In the genomic region with DNA sequence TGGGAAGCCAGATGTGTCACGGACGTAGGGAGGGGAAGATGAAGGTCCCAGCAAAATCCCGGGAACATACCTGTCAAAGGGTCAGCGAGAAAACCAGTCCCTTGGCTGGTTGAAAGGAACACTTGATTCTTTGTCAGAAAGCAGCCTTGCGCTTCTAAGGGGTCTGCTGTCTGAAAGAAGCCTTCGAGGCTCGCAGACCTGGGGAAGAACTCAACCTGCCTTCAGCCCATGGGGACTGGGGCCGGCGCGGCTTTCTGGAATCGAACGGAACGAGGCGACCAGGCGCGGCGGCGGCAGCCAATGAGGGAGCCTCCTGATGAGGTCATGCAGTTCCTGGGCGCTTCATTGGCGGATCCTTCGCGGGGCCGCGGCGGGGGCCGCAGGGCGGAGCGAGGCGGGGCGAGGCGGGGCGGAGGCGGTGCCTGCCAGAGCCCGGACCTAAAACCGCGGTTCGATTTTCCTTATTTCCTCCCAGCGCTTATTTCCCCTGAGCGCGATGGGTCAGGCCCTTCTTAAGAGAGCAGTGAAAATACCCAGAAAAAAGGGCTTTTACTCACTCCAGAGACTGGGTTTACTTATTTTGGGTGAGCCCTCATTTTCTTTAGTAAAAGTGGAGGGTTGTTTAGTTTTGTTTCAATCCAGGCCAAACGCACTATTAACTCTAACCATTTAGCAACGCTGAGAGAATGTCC, we compare ENCODE assay signal across 8 cellular contexts. TPM values are rescaled to one million over a fixed set of nuclear protein-coding genes. Genes with fewer than 3 reads are reported as not detected.
DNase-seq lines count a peak whose midpoint lies in the region; ATAC-seq and TF ChIP-seq lines count a peak whose summit lies in the region.

No MANE protein-coding gene starts in this region.

- H3K4me3 ChIP-seq in Peyer's patch: peak overlapping the region; percentile 21 to 47 (median 36)

- H3K36me3 Mint-ChIP-seq in naive thymus-derived CD8-positive, alpha-beta T cell: peaks cover 0 to 7% (median 0%) of the 10 kb centered on the region in 3 donors
- peaks cover 5% of the 10 kb centered on the region for H3K36me3 Mint-ChIP-seq in stimulated activated memory B cell treated with anti-CD40 and anti-IgM and Interleukin-4, amounts not matched to agents 10 μg/mL and 1 μg/mL and 100 μg/mL, for 72 hours

- POLR2A ChIA-PET in naive thymus-derived CD8-positive, alpha-beta T cell (lab: Charles Lee): no interaction called here

- H3K27ac Mint-ChIP-seq in naive thymus-derived CD8-positive, alpha-beta T cell: peak overlapping the region; percentile 78 to 94 (median 90)
- peak overlapping the region; percentile 74 for H3K27ac Mint-ChIP-seq in stimulated activated memory B cell treated with anti-CD40 and anti-IgM and Interleukin-4, amounts not matched to agents 10 μg/mL and 1 μg/mL and 100 μg/mL, for 72 hours

- peak overlapping the region; percentile 66 to 85 (median 78) for H3K27ac ChIP-seq in Peyer's patch

- H3K36me3 ChIP-seq in Peyer's patch: no peaks in the 10 kb centered on the region

- peak; percentile 97 for ATAC-seq in GM21786 (IDR thresholded peaks at IDR 0.05; ENCODE audit: unreplicated experiment)
- ATAC-seq in naive thymus-derived CD8-positive, alpha-beta T cell: peak; percentile 99
- peak; percentile 100 for ATAC-seq in stimulated activated memory B cell treated with anti-CD40 and anti-IgM and Interleukin-4, amounts not matched to agents 10 μg/mL and 1 μg/mL and 100 μg/mL, for 72 hours

- peak in 1 of 2 donors; percentile 15 for TF ChIP-seq POLR2A in Peyer's patch (IDR thresholded peaks at IDR 0.05)

- peaks cover 0 to 8% (median 0%) of the 10 kb centered on the region in 4 donors for H3K4me1 ChIP-seq in Peyer's patch

- H3K4me3 Mint-ChIP-seq in naive thymus-derived CD8-positive, alpha-beta T cell: peak overlapping the region; percentile 73 to 92 (median 84)
- peak overlapping the region; percentile 73 for H3K4me3 Mint-ChIP-seq in stimulated activated memory B cell treated with anti-CD40 and anti-IgM and Interleukin-4, amounts not matched to agents 10 μg/mL and 1 μg/mL and 100 μg/mL, for 72 hours

- in situ Hi-C loops in KBM-7 (cut with MboI; ENCODE audit: low pct_unique_long_range_greater_than_20kb, low sequenced_read_pairs): no loop called here

- H3K9me3 Mint-ChIP-seq in naive thymus-derived CD8-positive, alpha-beta T cell: peaks cover 0 to 16% (median 10%) of the 10 kb centered on the region in 9 donors
- H3K9me3 Mint-ChIP-seq in stimulated activated memory B cell treated with anti-CD40 and anti-IgM and Interleukin-4, amounts not matched to agents 10 μg/mL and 1 μg/mL and 100 μg/mL, for 72 hours: peaks cover 12% of the 10 kb centered on the region

- H3K4me1 Mint-ChIP-seq in naive thymus-derived CD8-positive, alpha-beta T cell: peaks cover 9 to 22% (median 19%) of the 10 kb centered on the region in 4 donors
- peaks cover 21% of the 10 kb centered on the region for H3K4me1 Mint-ChIP-seq in stimulated activated memory B cell treated with anti-CD40 and anti-IgM and Interleukin-4, amounts not matched to agents 10 μg/mL and 1 μg/mL and 100 μg/mL, for 72 hours

- H3K9me3 ChIP-seq in Peyer's patch: peaks cover 0 to 3% (median 1%) of the 10 kb centered on the region in 4 donors

- no peaks in the 10 kb centered on the region for H3K27me3 ChIP-seq in Peyer's patch

- DNase-seq in DMS153 treated with DMSO at 0.1 percent for 48 hours (lab: John Stamatoyannopoulos, UW; ENCODE audit: unreplicated experiment) (peak; percentile 85), KBM-7 (peak; percentile 89), Peyer's patch (peak; percentile 88 to 96 (median 93)), fibroblast of peridontal ligament (ENCODE audit: extremely low read depth) (peak; percentile 76)
- DNase-seq in activated T-helper 9 cell treated with anti-CD3 and anti-CD28 coated beads, Interleukin-2, amount 50 U/mL, for 16 hours (ENCODE audit: low read depth): peak; percentile 87
- DNase-seq in naive thymus-derived CD8-positive, alpha-beta T cell: peak; percentile 82 to 91 (median 88)

- no peaks in the 10 kb centered on the region for H3K27me3 Mint-ChIP-seq in naive thymus-derived CD8-positive, alpha-beta T cell
- H3K27me3 Mint-ChIP-seq in stimulated activated memory B cell treated with anti-CD40 and anti-IgM and Interleukin-4, amounts not matched to agents 10 μg/mL and 1 μg/mL and 100 μg/mL, for 72 hours: no peaks in the 10 kb centered on the region

- TF ChIP-seq CTCF in Peyer's patch (IDR thresholded peaks at IDR 0.05): no peak

RNA-seq across cellular contexts. Expression of gene TTC7B, which starts 11.8 kb away (rescaled TPM):
- 10 to 100 TPM in 2 of 4 donors, 1 to 10 TPM in 1, under 1 TPM in 1; 0.18 to 53.6 (median 11.2) TPM for total RNA-seq in Peyer's patch
- under 1 TPM; 0.41 to 0.81 TPM for total RNA-seq in naive thymus-derived CD8-positive, alpha-beta T cell
- polyA plus RNA-seq in naive thymus-derived CD8-positive, alpha-beta T cell: under 1 TPM; 0.01 to 0.50 (median 0.40) TPM

Comparison
In these comparisons a context has a peak if more than half of its experiments do, and no peak if none do; other contexts are left out.
1. Peak in every context shown above with its lines: DNase-seq, ATAC-seq, H3K4me3 ChIP-seq and H3K27ac ChIP-seq.